Comparison of ENCODE assay signal across 4 cellular contexts in genomic region chr16:18384098-18384636, GRCh38. TPM values are rescaled to one million over a fixed set of nuclear protein-coding genes. Genes with fewer than 3 reads are reported as not detected.
"Had no signal": no experiment of that assay in that cellular context is flagged by ENCODE, and none has a peak within 500 bp of the region (broad histone marks: within the 10 kb centered on the region; RNA-seq: fewer than 3 reads in every experiment).

No MANE protein-coding gene starts in this region.

RNA-seq across cellular contexts. Expression of gene NPIPA8, which starts 47.6 kb away (rescaled TPM):
- total RNA-seq: activated T-cell treated with anti-CD3 and anti-CD28 coated beads, Interleukin-2, amount 50 U/mL, for 72 hours; ascending aorta; bronchial epithelial cell; cardiac muscle cell had no signal
- polyA plus RNA-seq: cardiac muscle cell had no signal
